ENCODE assay signal across 8 cellular contexts in genomic region chr1:9128520-9129371, GRCh38. TPM values are rescaled to one million over a fixed set of nuclear protein-coding genes. Genes with fewer than 3 reads are reported as not detected.
DNase-seq lines count a peak whose midpoint lies in the region; ATAC-seq and TF ChIP-seq lines count a peak whose summit lies in the region.

Gene GPR157 (minus strand): TSS chr1:9129102. CDS start chr1:9129027, 75 bp downstream.

- peak within 1 kb of the TSS; percentile 83 for H3K4me3 Mint-ChIP-seq in activated T-cell treated with anti-CD3 and anti-CD28 coated beads, Interleukin-2, amount 50 U/mL, for 24 hours
- peak within 1 kb of the TSS; percentile 83 to 95 (median 92) for H3K4me3 Mint-ChIP-seq in naive B cell

- POLR2A ChIA-PET in A673 (lab: Charles Lee; ENCODE audit: low non-redundant PET), result no interaction called here

- H3K27me3 ChIP-seq in A673 (replicated peaks; ENCODE audit: insufficient read depth, low read depth, low read length, poor library complexity) (no peaks in the 10 kb centered on the region), esophagus muscularis mucosa (no peaks in the 10 kb centered on the region)

- H3K27ac ChIP-seq in A673 (ENCODE audit: low read depth, low read length, poor library complexity, severe bottlenecking) (no peak within 1 kb of the TSS), esophagus muscularis mucosa (replicated peaks in 1 of 4) (peak within 1 kb of the TSS; percentile 89 to 93 (median 92))

- BruUV-seq in A673 (replicated peaks; lab: Mats Ljungman, UMichigan), result no TSS peak

- ATAC-seq in GM18511 (IDR thresholded peaks at IDR 0.05; ENCODE audit: unreplicated experiment), result peak; percentile 56
- peak; percentile 70 for ATAC-seq in HG03039 (IDR thresholded peaks at IDR 0.05; ENCODE audit: unreplicated experiment)
- ATAC-seq in naive B cell (ENCODE audit: low read depth in 2 of 2), result peak; percentile 70 to 75

- intact Hi-C loops in A673 (cut with micrococcal nuclease; ENCODE audit: unreplicated experiment) (no loop called here), esophagus muscularis mucosa (cut with DNase I) (no loop called here)

- H3K4me3 ChIP-seq in A673 (ENCODE audit: low read depth, low read length, poor library complexity, severe bottlenecking) (peak within 1 kb of the TSS; percentile 66), esophagus muscularis mucosa (peak within 1 kb of the TSS; percentile 68 to 87 (median 75))

- no peaks in the 10 kb centered on the region for H3K9me3 ChIP-seq in A673 (ENCODE audit: low read depth, low read length, poor library complexity, severe bottlenecking)
- no peaks in the 10 kb centered on the region for H3K9me3 ChIP-seq in esophagus muscularis mucosa

- 0% methylated on average over 4 of the region's 102 CpGs for WGBS in esophagus muscularis mucosa

- H3K4me1 ChIP-seq in A673 (ENCODE audit: insufficient read depth, low read length, poor library complexity, severe bottlenecking), result peaks cover 4% of the 10 kb centered on the region
- H3K4me1 ChIP-seq in esophagus muscularis mucosa, result peaks cover 15 to 33% (median 29%) of the 10 kb centered on the region in 4 donors

- TF ChIP-seq CTCF in A673 (conservative IDR thresholded peaks at IDR 0.05; ENCODE audit: low read depth, low read length) (no peak), esophagus muscularis mucosa (IDR thresholded peaks at IDR 0.05) (peak in 2 of 3 experiments; percentile 7 to 16)

- H3K9me3 Mint-ChIP-seq in activated T-cell treated with anti-CD3 and anti-CD28 coated beads, Interleukin-2, amount 50 U/mL, for 24 hours, result no peaks in the 10 kb centered on the region
- H3K9me3 Mint-ChIP-seq in naive B cell, result no peaks in the 10 kb centered on the region

- peaks cover 52% of the 10 kb centered on the region for H3K4me1 Mint-ChIP-seq in activated T-cell treated with anti-CD3 and anti-CD28 coated beads, Interleukin-2, amount 50 U/mL, for 24 hours (ENCODE audit: low read depth)
- peaks cover 10 to 31% (median 25%) of the 10 kb centered on the region in 3 donors for H3K4me1 Mint-ChIP-seq in naive B cell

- H3K36me3 ChIP-seq in A673 (ENCODE audit: insufficient read depth, low read length, poor library complexity, severe bottlenecking), result no peaks in the 10 kb centered on the region
- no peaks in the 10 kb centered on the region for H3K36me3 ChIP-seq in esophagus muscularis mucosa

- H3K36me3 Mint-ChIP-seq in activated T-cell treated with anti-CD3 and anti-CD28 coated beads, Interleukin-2, amount 50 U/mL, for 24 hours (ENCODE audit: low read depth), result no peaks in the 10 kb centered on the region
- H3K36me3 Mint-ChIP-seq in naive B cell, result no peaks in the 10 kb centered on the region

- no peak for TF ChIP-seq EP300 in esophagus muscularis mucosa (IDR thresholded peaks at IDR 0.05)

- H3K27ac Mint-ChIP-seq in activated T-cell treated with anti-CD3 and anti-CD28 coated beads, Interleukin-2, amount 50 U/mL, for 24 hours, result peak within 1 kb of the TSS; percentile 86
- H3K27ac Mint-ChIP-seq in naive B cell, result peak within 1 kb of the TSS; percentile 80 to 95 (median 89)

- TF ChIP-seq POLR2A in esophagus muscularis mucosa (IDR thresholded peaks at IDR 0.05; ENCODE audit: low read depth), result peak; percentile 36

- H3K27me3 Mint-ChIP-seq in activated T-cell treated with anti-CD3 and anti-CD28 coated beads, Interleukin-2, amount 50 U/mL, for 24 hours, result no peaks in the 10 kb centered on the region
- peaks cover 0 to 2% (median 0%) of the 10 kb centered on the region in 3 donors for H3K27me3 Mint-ChIP-seq in naive B cell

- DNase-seq in A673 (ENCODE audit: low spot score) (peak; percentile 65), NOMO-1 treated with dmso at 0.1 percent for 144 hours (lab: John Stamatoyannopoulos, UW; ENCODE audit: unreplicated experiment) (peak; percentile 31), esophagus muscularis mucosa (ENCODE audit: extremely low spot score) (peak; percentile 94), naive B cell (peak; percentile 49)
- DNase-seq in activated T-cell treated with anti-CD3 and anti-CD28 coated beads, Interleukin-2, amount 50 U/mL, for 24 hours, result peak; percentile 81
- DNase-seq in stimulated activated naive CD4-positive, alpha-beta T cell (lab: John Stamatoyannopoulos, UW), result peak; percentile 53 to 84 (median 78)

- CTCF ChIA-PET in A673 (lab: Charles Lee), result interaction anchor here (0.6 kb wide), 1 partner anchor 315 kb away, joined by 3 read pairs; no protein-coding TSS in a partner anchor

RNA-seq across cellular contexts. Expression of gene GPR157, which starts in this region (rescaled TPM):
- total RNA-seq in A673 (2021) (0.34 and 0.87 TPM in 2 replicates), esophagus muscularis mucosa (1 to 10 TPM; 2.5 to 8.4 (median 3.8) TPM)
- 10 to 100 TPM in 1 of 6 donors, 1 to 10 TPM in 2, under 1 TPM in 3; 0.31 to 10.3 (median 0.99) TPM for polyA plus RNA-seq in naive B cell (ENCODE audit: low read depth in 6 of 6)

Comparison
In these comparisons a context has a peak if more than half of its experiments do, and no peak if none do; other contexts are left out.
1. Peak in DNase-seq and H3K4me3 ChIP-seq in A673; RNA of the gene not detected or under 1 TPM.
2. DNase-seq: peak in every context shown above with its lines; median percentile 94 in esophagus muscularis mucosa; 81 in activated T-cell treated with anti-CD3 and anti-CD28 coated beads, Interleukin-2, amount 50 U/mL, for 24 hours; 78 in stimulated activated naive CD4-positive, alpha-beta T cell; 65 in A673; 49 in naive B cell; 31 in NOMO-1 treated with dmso at 0.1 percent for 144 hours.